8 cellular contexts compared by ENCODE assay signal in genomic region chr3:96863129-96863740, GRCh38. TPM values are rescaled to one million over a fixed set of nuclear protein-coding genes. Genes with fewer than 3 reads are reported as not detected.
DNase-seq lines count a peak whose midpoint lies in the region; ATAC-seq, FAIRE-seq and TF ChIP-seq lines count a peak whose summit lies in the region.

No MANE protein-coding gene starts in this region.

- H3K9me3 Mint-ChIP-seq in CD4-positive, alpha-beta T cell: no peaks in the 10 kb centered on the region

- H4K12ac ChIP-seq in trophoblast cell (ENCODE audit: low read depth, low read length): no peak overlapping the region

- no peak overlapping the region for H3K18ac ChIP-seq in trophoblast cell (ENCODE audit: low read length)

- H3K4me1 ChIP-seq in OCI-LY7 (ENCODE audit: insufficient read depth, low read length, poor library complexity, severe bottlenecking) (no peaks in the 10 kb centered on the region), trophoblast cell (ENCODE audit: control insufficient read depth in 1 of 2, insufficient read depth in 2 of 2, low read length in 2 of 2) (no peaks in the 10 kb centered on the region)

- no peaks in the 10 kb centered on the region for H3K27me3 ChIP-seq in trophoblast cell (ENCODE audit: insufficient read depth, low read length)
- no peaks in the 10 kb centered on the region for H3K27me3 ChIP-seq in CD4-positive, alpha-beta T cell (ENCODE audit: control insufficient read depth, insufficient read depth, low read length)

- H3K9me2 ChIP-seq in OCI-LY7 (ENCODE audit: insufficient read depth, low read length): no peaks in the 10 kb centered on the region

- H3K14ac ChIP-seq in trophoblast cell (ENCODE audit: low read length): no peak overlapping the region

- no peak overlapping the region for H2AK5ac ChIP-seq in trophoblast cell (ENCODE audit: low read length)

- DNase-seq in AG09319 (ENCODE audit: extremely low read depth, low read depth): no peak
- peak; percentile 33 for DNase-seq in OCI-LY7 (ENCODE audit: low spot score)
- peak; percentile 17 to 72 for DNase-seq in trophoblast cell
- no peak for DNase-seq in activated CD8-positive, alpha-beta memory T cell treated with anti-CD3 and anti-CD28 coated beads, Interleukin-2, amount 50 U/mL, for 4 hours
- no peak for DNase-seq in CD4-positive, alpha-beta T cell

- BruUV-seq in OCI-LY7 (replicated peaks; lab: Mats Ljungman, UMichigan): no TSS peak

- CTCF ChIA-PET in OCI-LY7 (lab: Charles Lee; ENCODE audit: unreplicated experiment): no interaction called here
- CTCF ChIA-PET in CD4-positive, alpha-beta T cell (lab: Charles Lee): no interaction called here

- H3K79me1 ChIP-seq in trophoblast cell (ENCODE audit: low read length): no peaks in the 10 kb centered on the region

- H2AFZ ChIP-seq in OCI-LY7 (ENCODE audit: low read length) (no peak overlapping the region), trophoblast cell (ENCODE audit: insufficient read depth, low read length, poor library complexity) (no peak overlapping the region)

- no peak overlapping the region for H3K4me2 ChIP-seq in OCI-LY7 (ENCODE audit: low read length)
- H3K4me2 ChIP-seq in trophoblast cell (ENCODE audit: low read length): no peak overlapping the region

- H3K4me1 Mint-ChIP-seq in CD4-positive, alpha-beta T cell (ENCODE audit: low read depth): no peaks in the 10 kb centered on the region

- no peak overlapping the region for H4K91ac ChIP-seq in trophoblast cell (ENCODE audit: low read depth, low read length)

- no peak overlapping the region for H3K9ac ChIP-seq in trophoblast cell (ENCODE audit: low read length)

- intact Hi-C loops in OCI-LY7 (cut with micrococcal nuclease; ENCODE audit: unreplicated experiment): loop anchor here (5.0 to 10.0 kb wide), 3 partner anchors 794 to 1162 kb away; no protein-coding TSS in a partner anchor
- intact Hi-C loops in CD4-positive, alpha-beta T cell (cut with DNase I, micrococcal nuclease): loop anchor here in 1 of 2 experiments (5.0 kb wide), 1 partner anchor 1159 kb away; no protein-coding TSS in a partner anchor

- TF ChIP-seq RAD21 in Ishikawa (IDR thresholded peaks at IDR 0.05; ENCODE audit: low read depth): peak; percentile 84

- H3K4me3 Mint-ChIP-seq in CD4-positive, alpha-beta T cell: no peak overlapping the region

- no peak overlapping the region for H2BK12ac ChIP-seq in trophoblast cell (ENCODE audit: low read length)

- H3K36me3 Mint-ChIP-seq in CD4-positive, alpha-beta T cell (ENCODE audit: low read depth): no peaks in the 10 kb centered on the region

- no peaks in the 10 kb centered on the region for H3K36me3 ChIP-seq in OCI-LY7 (ENCODE audit: insufficient read depth, low read length)
- H3K36me3 ChIP-seq in trophoblast cell (ENCODE audit: control insufficient read depth in 1 of 2, insufficient read depth in 2 of 2, low read length in 2 of 2): no peaks in the 10 kb centered on the region

- no peak for TF ChIP-seq EP300 in Ishikawa (IDR thresholded peaks at IDR 0.05; ENCODE audit: borderline replicate concordance)

- no peaks in the 10 kb centered on the region for H4K20me1 ChIP-seq in OCI-LY7 (ENCODE audit: insufficient read depth, low read length)

- H3K23ac ChIP-seq in trophoblast cell (ENCODE audit: low read length): no peak overlapping the region

- H3K4me3 ChIP-seq in OCI-LY7 (ENCODE audit: low read depth, low read length, poor library complexity, severe bottlenecking): no peak overlapping the region
- H3K4me3 ChIP-seq in trophoblast cell (ENCODE audit: low read depth, low read length): no peak overlapping the region

- H3K4ac ChIP-seq in trophoblast cell (ENCODE audit: low read depth, low read length): no peak overlapping the region

- peak; percentile 72 for ATAC-seq in GM18519 (IDR thresholded peaks at IDR 0.05; ENCODE audit: low FRiP score, unreplicated experiment)
- no peak for ATAC-seq in CD4-positive, alpha-beta T cell (ENCODE audit: poor library complexity)

- H3K79me2 ChIP-seq in OCI-LY7 (ENCODE audit: insufficient read depth, low read depth, low read length) (no peaks in the 10 kb centered on the region), trophoblast cell (ENCODE audit: control insufficient read depth, insufficient read depth, low read length, poor library complexity) (no peaks in the 10 kb centered on the region)

- H3K27ac ChIP-seq in OCI-LY7 (ENCODE audit: low read depth, low read length, poor library complexity, severe bottlenecking): no peak overlapping the region
- no peak overlapping the region for H3K27ac ChIP-seq in trophoblast cell (ENCODE audit: low read depth, low read length)
- H3K27ac ChIP-seq in CD4-positive, alpha-beta T cell (ENCODE audit: low read depth, low read length): no peak overlapping the region

- H3K27ac Mint-ChIP-seq in CD4-positive, alpha-beta T cell: no peak overlapping the region

- TF ChIP-seq CTCF in AG09319 (IDR thresholded peaks at IDR 0.05; ENCODE audit: low read depth, low read length) (peak; percentile 51), OCI-LY7 (conservative IDR thresholded peaks at IDR 0.05; ENCODE audit: low read length) (peak; percentile 78)
- TF ChIP-seq CTCF in CD4-positive, alpha-beta T cell (IDR thresholded peaks at IDR 0.05): no peak

- H3K9me3 ChIP-seq in OCI-LY7 (ENCODE audit: low read length) (no peaks in the 10 kb centered on the region), trophoblast cell (ENCODE audit: insufficient read depth, low read depth, low read length) (no peaks in the 10 kb centered on the region)
- H3K9me3 ChIP-seq in CD4-positive, alpha-beta T cell (ENCODE audit: control insufficient read depth, low read length): no peaks in the 10 kb centered on the region

- FAIRE-seq in endometrium (lab: Jason Lieb, UNC): peak; percentile 90

- H4K8ac ChIP-seq in trophoblast cell (ENCODE audit: low read depth, low read length): no peak overlapping the region

- H2BK120ac ChIP-seq in trophoblast cell (ENCODE audit: insufficient read depth, low read length, poor library complexity): no peak overlapping the region

- no peaks in the 10 kb centered on the region for H3K27me3 Mint-ChIP-seq in CD4-positive, alpha-beta T cell

- whole genome bisulfite sequencing in trophoblast cell (ENCODE audit: extremely low coverage, insufficient coverage, insufficient read length): no CpG with 5 or more reads among the region's 1 CpG

- H2BK5ac ChIP-seq in trophoblast cell (ENCODE audit: low read depth, low read length, poor library complexity): no peak overlapping the region

- POLR2A ChIA-PET in OCI-LY7 (lab: Charles Lee): interaction anchor here (0.6 kb wide), 1 partner anchor 503 kb away, joined by 3 read pairs; no protein-coding TSS in a partner anchor
- POLR2A ChIA-PET in CD4-positive, alpha-beta T cell (lab: Charles Lee): no interaction called here

TF ChIP-seq in Ishikawa, 13 proteins besides CTCF, POLR2A, EP300 and RAD21:
- TF ChIP-seq REST (IDR thresholded peaks at IDR 0.05; ENCODE audit: low read depth) (no peak), MAX (IDR thresholded peaks at IDR 0.05) (no peak), CREB1 (IDR thresholded peaks at IDR 0.05; ENCODE audit: low read depth) (no peak), EGR1 (IDR thresholded peaks at IDR 0.05) (no peak), YY1 (IDR thresholded peaks at IDR 0.05; ENCODE audit: low read depth) (no peak), FOXM1 (IDR thresholded peaks at IDR 0.05; ENCODE audit: borderline replicate concordance, low read depth) (no peak), TCF12 (IDR thresholded peaks at IDR 0.05; ENCODE audit: low read depth) (no peak), USF1 (IDR thresholded peaks at IDR 0.05) (no peak), TEAD4 (IDR thresholded peaks at IDR 0.05) (no peak), CEBPB (IDR thresholded peaks at IDR 0.05) (no peak), TAF1 (IDR thresholded peaks at IDR 0.05; ENCODE audit: low read depth) (no peak), NFIC (IDR thresholded peaks at IDR 0.05) (no peak), ZBTB7A (IDR thresholded peaks at IDR 0.05; ENCODE audit: low read depth) (no peak)

RNA-seq across cellular contexts. Expression of gene EPHA6, which starts 48.8 kb away (rescaled TPM):
- total RNA-seq in OCI-LY7 (2014; rRNA removed; shearing (Covaris generic)): not detected in 2 replicates
- not detected in 2 replicates for total RNA-seq in OCI-LY7 (2022)
- 0.05 and 0.06 TPM in 2 replicates for polyA plus RNA-seq in trophoblast cell (2013)
- not detected for total RNA-seq in CD4-positive, alpha-beta T cell

Comparison
In these comparisons a context has a peak if more than half of its experiments do, and no peak if none do; other contexts are left out.
1. DNase-seq: peak in OCI-LY7 (single experiment) and trophoblast cell (2 of 2); none in AG09319 (single experiment), activated CD8-positive, alpha-beta memory T cell treated with anti-CD3 and anti-CD28 coated beads, Interleukin-2, amount 50 U/mL, for 4 hours (single experiment) and CD4-positive, alpha-beta T cell (0 of 10).